Comparison of ENCODE assay signal across 24 cellular contexts in genomic region chr19:19230999-19231398, GRCh38. TPM values are rescaled to one million over a fixed set of nuclear protein-coding genes. Genes with fewer than 3 reads are reported as not detected.
DNase-seq lines count a peak whose midpoint lies in the region; ATAC-seq, FAIRE-seq and TF ChIP-seq lines count a peak whose summit lies in the region.
"Had no signal": no experiment of that assay in that cellular context is flagged by ENCODE, and none has a peak within 500 bp of the region (broad histone marks: within the 10 kb centered on the region; RNA-seq: fewer than 3 reads in every experiment).

No MANE protein-coding gene starts in this region.

- CTCF ChIA-PET in HEK293 (lab: Yijun Ruan, JAX) (no interaction called here), K562 (lab: Yijun Ruan, JAX; ENCODE audit: low intra/inter-chr PET ratio) (no interaction called here)

- TF ChIP-seq CTCF in HEK293 (tag by site-specific recombination; IDR thresholded peaks at IDR 0.05) = no peak
- no peak for TF ChIP-seq CTCF in K562 (IDR thresholded peaks at IDR 0.05 in 2 of 3, conservative IDR thresholded peaks at IDR 0.05 in 1 of 3; ENCODE audit: insufficient read depth in 2 of 3, low read depth in 1 of 3, low read length in 3 of 3)

- no peak for TF ChIP-seq EP300 in K562 (IDR thresholded peaks at IDR 0.05; ENCODE audit: low read length)

- no peak for FAIRE-seq in K562 (lab: Jason Lieb, UNC)
- FAIRE-seq: A549, G401.6, GM12892, H1 had no signal

- POLR2A ChIA-PET in HEK293 (lab: Yijun Ruan, JAX) (interaction anchor here (1.1 kb wide), 1 partner anchor 28 kb away, joined by 4 read pairs; the partner anchor contains the start of gene NR2C2AP), K562 (lab: Yijun Ruan, JAX) (no interaction called here)

- TF ChIP-seq RAD21 in K562 (CRISPR knock-in tag; conservative IDR thresholded peaks at IDR 0.05 in 1 of 2, IDR thresholded peaks at IDR 0.05 in 1 of 2) = no peak

- H4K20me1 ChIP-seq in K562 (replicated peaks; ENCODE audit: control insufficient read depth, insufficient read depth, low read length) = peaks cover 4% of the 10 kb centered on the region; the same call in 1 of the 2 replicates

- H3K4me1 ChIP-seq in HEK293 (ENCODE audit: control insufficient read depth, insufficient read depth, low read length) (no peaks in the 10 kb centered on the region), K562 (replicated peaks in 1 of 2; ENCODE audit: control insufficient read depth in 2 of 2, insufficient read depth in 2 of 2, low read length in 2 of 2) (peaks cover 0 to 15% of the 10 kb centered on the region in 2 experiments; a peak in 3 of 5 replicates)
- H3K4me1 ChIP-seq: A549; BE2C; BLaER1 treated with 17β-estradiol and CSF1 and Interleukin-3, amounts not matched to agents 10 nM and 100 nM had no signal

- no TSS peak for BruUV-seq in K562 (replicated peaks; lab: Mats Ljungman, UMichigan)

- H3K36me3 ChIP-seq in HEK293 (ENCODE audit: control insufficient read depth in 2 of 2, insufficient read depth in 1 of 2, low read length in 2 of 2) (no peaks in the 10 kb centered on the region), K562 (ENCODE audit: control insufficient read depth, insufficient read depth, low read length) (no peaks in the 10 kb centered on the region)
- H3K36me3 ChIP-seq: BE2C; BLaER1 treated with 17β-estradiol and CSF1 and Interleukin-3, amounts not matched to agents 10 nM and 100 nM had no signal

- H3K27ac ChIP-seq in HEK293 (ENCODE audit: extremely low read depth, low read depth, low read length) = no peak overlapping the region
- H3K27ac ChIP-seq in K562 (ENCODE audit: extremely low read depth, low read depth, low read length) = no peak overlapping the region
- H3K27ac ChIP-seq: A549; BLaER1 treated with 17β-estradiol and CSF1 and Interleukin-3, amounts not matched to agents 10 nM and 100 nM; GM23248 had no signal

- in situ Hi-C loops in K562 (cut with MboI) = no loop called here

- peak; percentile 17 for ATAC-seq in K562
- ATAC-seq: A549, HCT116 had no signal

- no peak for TF ChIP-seq POLR2A in K562 (conservative IDR thresholded peaks at IDR 0.05)

- H3K79me2 ChIP-seq in K562 (ENCODE audit: control insufficient read depth, insufficient read depth, low read length) = no peaks in the 10 kb centered on the region

- H3K27me3 ChIP-seq in K562 (ENCODE audit: control insufficient read depth in 2 of 2, insufficient read depth in 2 of 2, low read length in 2 of 2) = peaks cover 19 to 63% of the 10 kb centered on the region in 2 experiments; a peak in 4 of 5 replicates
- H3K27me3 ChIP-seq: BE2C; BLaER1 treated with 17β-estradiol and CSF1 and Interleukin-3, amounts not matched to agents 10 nM and 100 nM had no signal

- no peak overlapping the region for H3K4me3 ChIP-seq in HEK293 (ENCODE audit: low read depth, low read length)
- H3K4me3 ChIP-seq in K562 = no peak overlapping the region
- H3K4me3 ChIP-seq: A549; BLaER1 treated with 17β-estradiol and CSF1 and Interleukin-3, amounts not matched to agents 10 nM and 100 nM; GM23248 had no signal

- H3K9me3 ChIP-seq in HEK293 (ENCODE audit: control insufficient read depth, insufficient read depth, low read depth, low read length) (no peaks in the 10 kb centered on the region), K562 (replicated peaks; ENCODE audit: control insufficient read depth, insufficient read depth, low read depth, low read length) (peaks cover 10% of the 10 kb centered on the region)

- WGBS in K562 (ENCODE audit: insufficient coverage, low coverage, missing lambda C conversion rate) = 7% methylated on average over 8 of the region's 9 CpGs

- H2AFZ ChIP-seq in K562 (ENCODE audit: low read depth, low read length) = no peak overlapping the region
- H2AFZ ChIP-seq: GM23248 had no signal

- no peaks in the 10 kb centered on the region for H3K9me1 ChIP-seq in K562 (ENCODE audit: control insufficient read depth, insufficient read depth, low read length)

- H3K9ac ChIP-seq in K562 (ENCODE audit: insufficient read depth in 1 of 2, low read depth in 2 of 2, low read length in 2 of 2) = no peak overlapping the region
- H3K9ac ChIP-seq: BLaER1 treated with 17β-estradiol and CSF1 and Interleukin-3, amounts not matched to agents 10 nM and 100 nM; GM23248 had no signal

- no peak overlapping the region for H3K4me2 ChIP-seq in K562 (ENCODE audit: insufficient read depth, low read length)
- H3K4me2 ChIP-seq: A549; BLaER1 treated with 17β-estradiol and CSF1 and Interleukin-3, amounts not matched to agents 10 nM and 100 nM had no signal

- DNase-seq in NCI-H82 (lab: John Stamatoyannopoulos, UW) = peak; percentile 98
- no peak for DNase-seq in K562 (ENCODE audit: extremely low read depth in 1 of 4, low spot score in 3 of 4)
- no peak for DNase-seq in stimulated activated CD4-positive, alpha-beta T cell treated with anti-CD3 and anti-CD28 coated beads, Interleukin-1b, Interleukin-23, amount 100 ng/mL, for 48 hours
- DNase-seq in DMS79 treated with DMSO at 0.1 percent for 48 hours (lab: John Stamatoyannopoulos, UW) = no peak
- no peak for DNase-seq in SW 1271 (lab: John Stamatoyannopoulos, UW)
- DNase-seq: 8988T; ACHN; AML-193; BE2C; CD4-positive, alpha-beta T cell; CD8-positive, alpha-beta memory T cell; DMS53; DND-41; GM23248; H9; HFFc6 had no signal

- intact Hi-C loops in K562 (cut with micrococcal nuclease) = no loop called here

RNA-seq across cellular contexts. Expression of gene NCAN, which starts 19.2 kb away (rescaled TPM):
- 0.14 TPM in 1 of 2 replicates, not detected in the other for total RNA-seq in K562 (2011; cell fraction: chromatin; rRNA removed; ENCODE audit: low replicate concordance)
- under 0.01 and 0.17 TPM in 2 replicates for total RNA-seq in K562 (2011; cell fraction: nucleolus; rRNA removed)
- 0.15 TPM in 1 of 2 replicates, not detected in the other for total RNA-seq in K562 (2011; cell fraction: nucleoplasm; rRNA removed)
- not detected in 2 replicates for total RNA-seq in K562 (2014; rRNA removed)
- total RNA-seq in K562 (2014; rRNA removed; fragmentation: Illumina TruSeq; extraction: Trizol) = not detected in 2 replicates
- total RNA-seq in K562 (2015; rRNA removed; fragmentation: Illumina TruSeq; extraction: Trizol) = not detected in 2 replicates
- 0.04 and 0.07 TPM in 2 replicates for total RNA-seq in K562 (2021)
- polyA plus RNA-seq in K562 (2011; rRNA removed) = not detected in 2 replicates
- polyA plus RNA-seq in K562 (2011; cell fraction: cytosol; rRNA removed) = 0.04 TPM in 1 of 2 replicates, not detected in the other
- 0.03 TPM in 1 of 2 replicates, not detected in the other for polyA plus RNA-seq in K562 (2011; cell fraction: nucleus; rRNA removed)
- 0.04 and 0.05 TPM in 2 replicates for polyA plus RNA-seq in K562 (2012)
- polyA plus RNA-seq in K562 (2014; fragmentation: Illumina TruSeq; extraction: Trizol) = not detected in 2 replicates
- not detected for polyA plus RNA-seq in K562 (2014; fragmentation: Nextera tagmentation; extraction: Ambion mirVana)
- not detected in 2 replicates for polyA plus RNA-seq in K562 (2014; rRNA removed)
- not detected in 2 replicates for polyA minus RNA-seq in K562 (2011; rRNA and poly(A)+ RNA removed)
- polyA minus RNA-seq in K562 (2011; cell fraction: cytosol; rRNA and poly(A)+ RNA removed) = not detected in 2 replicates
- 0.11 TPM in 1 of 2 replicates, not detected in the other for polyA minus RNA-seq in K562 (2011; cell fraction: nucleus; rRNA and poly(A)+ RNA removed)
- total RNA-seq: CD4-positive, alpha-beta T cell; GM23248; HFFc6 had no signal
- polyA plus RNA-seq: CD14-positive monocyte; CD8-positive, alpha-beta memory T cell; GM23248 had no signal

RNA-seq across cellular contexts. Expression of gene NR2C2AP, which starts 27.8 kb away (rescaled TPM):
- total RNA-seq in K562 (2011; cell fraction: chromatin; rRNA removed; ENCODE audit: low replicate concordance) = 15.0 and 44.6 TPM in 2 replicates
- 37.5 and 41.5 TPM in 2 replicates for total RNA-seq in K562 (2011; cell fraction: nucleolus; rRNA removed)
- 28.9 and 30.6 TPM in 2 replicates for total RNA-seq in K562 (2011; cell fraction: nucleoplasm; rRNA removed)
- 31.3 and 33.1 TPM in 2 replicates for total RNA-seq in K562 (2014; rRNA removed)
- 23.1 and 26.3 TPM in 2 replicates for total RNA-seq in K562 (2014; rRNA removed; fragmentation: Illumina TruSeq; extraction: Trizol)
- total RNA-seq in K562 (2015; rRNA removed; fragmentation: Illumina TruSeq; extraction: Trizol) = 26.4 TPM in 2 replicates
- total RNA-seq in K562 (2021) = 32.4 and 35.6 TPM in 2 replicates
- polyA plus RNA-seq in K562 (2011; rRNA removed) = 22.3 and 23.7 TPM in 2 replicates
- 19.2 and 25.1 TPM in 2 replicates for polyA plus RNA-seq in K562 (2011; cell fraction: cytosol; rRNA removed)
- 56.3 and 62.7 TPM in 2 replicates for polyA plus RNA-seq in K562 (2011; cell fraction: nucleus; rRNA removed)
- polyA plus RNA-seq in K562 (2012) = 22.1 and 26.0 TPM in 2 replicates
- 30.3 and 33.1 TPM in 2 replicates for polyA plus RNA-seq in K562 (2014; fragmentation: Illumina TruSeq; extraction: Trizol)
- 10 to 100 TPM; 55.3 to 77.4 TPM for polyA plus RNA-seq in K562 (2014; fragmentation: Nextera tagmentation; extraction: Ambion mirVana)
- polyA plus RNA-seq in K562 (2014; rRNA removed) = 37.5 and 39.0 TPM in 2 replicates
- polyA minus RNA-seq in K562 (2011; rRNA and poly(A)+ RNA removed) = 8.9 and 10.0 TPM in 2 replicates
- 5.2 and 8.1 TPM in 2 replicates for polyA minus RNA-seq in K562 (2011; cell fraction: cytosol; rRNA and poly(A)+ RNA removed)
- polyA minus RNA-seq in K562 (2011; cell fraction: nucleus; rRNA and poly(A)+ RNA removed) = 10.4 and 19.0 TPM in 2 replicates

RNA-seq across cellular contexts. Expression of gene RFXANK, which starts 38.9 kb away (rescaled TPM):
- 68.6 and 223 TPM in 2 replicates for total RNA-seq in K562 (2011; cell fraction: chromatin; rRNA removed; ENCODE audit: low replicate concordance)
- total RNA-seq in K562 (2011; cell fraction: nucleolus; rRNA removed) = 202 and 233 TPM in 2 replicates
- total RNA-seq in K562 (2011; cell fraction: nucleoplasm; rRNA removed) = 103 and 126 TPM in 2 replicates
- total RNA-seq in K562 (2014; rRNA removed) = 152 and 203 TPM in 2 replicates
- total RNA-seq in K562 (2014; rRNA removed; fragmentation: Illumina TruSeq; extraction: Trizol) = 79.8 and 106 TPM in 2 replicates
- total RNA-seq in K562 (2015; rRNA removed; fragmentation: Illumina TruSeq; extraction: Trizol) = 158 and 164 TPM in 2 replicates
- total RNA-seq in K562 (2021) = 176 and 185 TPM in 2 replicates
- polyA plus RNA-seq in K562 (2011; rRNA removed) = 68.6 and 70.4 TPM in 2 replicates
- polyA plus RNA-seq in K562 (2011; cell fraction: cytosol; rRNA removed) = 91.9 and 206 TPM in 2 replicates
- polyA plus RNA-seq in K562 (2011; cell fraction: nucleus; rRNA removed) = 256 and 295 TPM in 2 replicates
- 186 and 218 TPM in 2 replicates for polyA plus RNA-seq in K562 (2012)
- polyA plus RNA-seq in K562 (2014; fragmentation: Illumina TruSeq; extraction: Trizol) = 181 and 187 TPM in 2 replicates
- polyA plus RNA-seq in K562 (2014; fragmentation: Nextera tagmentation; extraction: Ambion mirVana) = 100 to 1,000 TPM in 1 of 2 experiments, 10 to 100 TPM in 1; 81.4 to 150 TPM
- 138 and 143 TPM in 2 replicates for polyA plus RNA-seq in K562 (2014; rRNA removed)
- 23.8 and 46.5 TPM in 2 replicates for polyA minus RNA-seq in K562 (2011; rRNA and poly(A)+ RNA removed)
- 50.6 and 74.2 TPM in 2 replicates for polyA minus RNA-seq in K562 (2011; cell fraction: cytosol; rRNA and poly(A)+ RNA removed)
- 71.6 and 78.2 TPM in 2 replicates for polyA minus RNA-seq in K562 (2011; cell fraction: nucleus; rRNA and poly(A)+ RNA removed)

RNA-seq across cellular contexts. Expression of gene BORCS8, which starts 39.0 kb away (rescaled TPM):
- total RNA-seq in K562 (2011; cell fraction: chromatin; rRNA removed; ENCODE audit: low replicate concordance) = 26.1 and 65.6 TPM in 2 replicates
- 31.4 and 35.8 TPM in 2 replicates for total RNA-seq in K562 (2011; cell fraction: nucleolus; rRNA removed)
- total RNA-seq in K562 (2011; cell fraction: nucleoplasm; rRNA removed) = 36.1 and 51.5 TPM in 2 replicates
- 33.3 and 33.6 TPM in 2 replicates for total RNA-seq in K562 (2014; rRNA removed)
- 7.9 and 11.3 TPM in 2 replicates for total RNA-seq in K562 (2014; rRNA removed; fragmentation: Illumina TruSeq; extraction: Trizol)
- 16.3 and 17.3 TPM in 2 replicates for total RNA-seq in K562 (2015; rRNA removed; fragmentation: Illumina TruSeq; extraction: Trizol)
- total RNA-seq in K562 (2021) = 30.4 and 30.5 TPM in 2 replicates
- polyA plus RNA-seq in K562 (2011; rRNA removed) = 11.2 and 12.7 TPM in 2 replicates
- polyA plus RNA-seq in K562 (2011; cell fraction: cytosol; rRNA removed) = 12.3 and 35.6 TPM in 2 replicates
- polyA plus RNA-seq in K562 (2011; cell fraction: nucleus; rRNA removed) = 20.9 and 34.2 TPM in 2 replicates
- 17.6 and 20.6 TPM in 2 replicates for polyA plus RNA-seq in K562 (2012)
- polyA plus RNA-seq in K562 (2014; fragmentation: Illumina TruSeq; extraction: Trizol) = 24.4 and 31.3 TPM in 2 replicates
- 1 to 10 TPM; 4.6 to 9.4 TPM for polyA plus RNA-seq in K562 (2014; fragmentation: Nextera tagmentation; extraction: Ambion mirVana)
- polyA plus RNA-seq in K562 (2014; rRNA removed) = 28.7 and 29.9 TPM in 2 replicates
- polyA minus RNA-seq in K562 (2011; rRNA and poly(A)+ RNA removed) = 3.8 and 6.9 TPM in 2 replicates
- 6.7 and 7.9 TPM in 2 replicates for polyA minus RNA-seq in K562 (2011; cell fraction: cytosol; rRNA and poly(A)+ RNA removed)
- polyA minus RNA-seq in K562 (2011; cell fraction: nucleus; rRNA and poly(A)+ RNA removed) = 5.7 and 7.3 TPM in 2 replicates

RNA-seq across cellular contexts. Expression of gene TM6SF2, which starts 42.1 kb away (rescaled TPM):
- 0.19 TPM in 1 of 2 replicates, not detected in the other for total RNA-seq in K562 (2011; cell fraction: chromatin; rRNA removed; ENCODE audit: low replicate concordance)
- total RNA-seq in K562 (2011; cell fraction: nucleolus; rRNA removed) = not detected in 2 replicates
- not detected in 2 replicates for total RNA-seq in K562 (2011; cell fraction: nucleoplasm; rRNA removed)
- total RNA-seq in K562 (2014; rRNA removed) = not detected in 2 replicates
- not detected in 2 replicates for total RNA-seq in K562 (2014; rRNA removed; fragmentation: Illumina TruSeq; extraction: Trizol)
- total RNA-seq in K562 (2015; rRNA removed; fragmentation: Illumina TruSeq; extraction: Trizol) = not detected in 2 replicates
- not detected in 2 replicates for total RNA-seq in K562 (2021)
- polyA plus RNA-seq in K562 (2011; rRNA removed) = 0.05 TPM in 1 of 2 replicates, not detected in the other
- polyA plus RNA-seq in K562 (2011; cell fraction: cytosol; rRNA removed) = 0.09 TPM in 1 of 2 replicates, not detected in the other
- polyA plus RNA-seq in K562 (2011; cell fraction: nucleus; rRNA removed) = 0.18 and 0.23 TPM in 2 replicates
- polyA plus RNA-seq in K562 (2012) = not detected in 2 replicates
- polyA plus RNA-seq in K562 (2014; fragmentation: Illumina TruSeq; extraction: Trizol) = not detected in 2 replicates
- polyA plus RNA-seq in K562 (2014; fragmentation: Nextera tagmentation; extraction: Ambion mirVana) = not detected
- polyA plus RNA-seq in K562 (2014; rRNA removed) = not detected in 2 replicates
- not detected in 2 replicates for polyA minus RNA-seq in K562 (2011; rRNA and poly(A)+ RNA removed)
- not detected in 2 replicates for polyA minus RNA-seq in K562 (2011; cell fraction: cytosol; rRNA and poly(A)+ RNA removed)
- polyA minus RNA-seq in K562 (2011; cell fraction: nucleus; rRNA and poly(A)+ RNA removed) = not detected in 2 replicates
- total RNA-seq: CD4-positive, alpha-beta T cell; CD8-positive, alpha-beta memory T cell had no signal
- polyA plus RNA-seq: CD14-positive monocyte; CD8-positive, alpha-beta memory T cell had no signal
